In genomic region chr5:10420468-10420867, GRCh38 we compare ENCODE assay signal across 19 cellular contexts. TPM values are rescaled to one million over a fixed set of nuclear protein-coding genes. Genes with fewer than 3 reads are reported as not detected.
A peak's percentile ranks its signal among the peaks of the same experiment; 100 is the strongest.
DNase-seq lines count a peak whose midpoint lies in the region; ATAC-seq and TF ChIP-seq lines count a peak whose summit lies in the region.
"Had no signal": no experiment of that assay in that cellular context is flagged by ENCODE, and none has a peak within 500 bp of the region (broad histone marks: within the 10 kb centered on the region; RNA-seq: fewer than 3 reads in every experiment).

No MANE protein-coding gene starts in this region.

- H3K9me3 Mint-ChIP-seq in activated naive CD4-positive, alpha-beta T cell treated with anti-CD3 and anti-CD28 coated beads, Interleukin-2, amount 10 ng/mL, durations not matched to agents 7 days and 5 days, result no peaks in the 10 kb centered on the region
- H3K9me3 Mint-ChIP-seq in activated naive CD4-positive, alpha-beta T cell treated with anti-CD3 and anti-CD28 coated beads, Interleukin-2, amount 50 U/mL, for 72 hours, result no peaks in the 10 kb centered on the region
- H3K9me3 Mint-ChIP-seq in stimulated activated memory B cell treated with anti-CD40 and anti-IgM and Interleukin-4, amounts not matched to agents 10 μg/mL and 1 μg/mL and 100 μg/mL, for 72 hours, result no peaks in the 10 kb centered on the region

- H3K4me1 Mint-ChIP-seq in activated naive CD4-positive, alpha-beta T cell treated with anti-CD3 and anti-CD28 coated beads, Interleukin-2, amount 10 ng/mL, durations not matched to agents 7 days and 5 days, result peaks cover 33% of the 10 kb centered on the region
- peaks cover 15% of the 10 kb centered on the region for H3K4me1 Mint-ChIP-seq in stimulated activated memory B cell treated with anti-CD40 and anti-IgM and Interleukin-4, amounts not matched to agents 10 μg/mL and 1 μg/mL and 100 μg/mL, for 72 hours

- DNase-seq in activated naive CD4-positive, alpha-beta T cell treated with anti-CD3 and anti-CD28 coated beads, Interleukin-2, amount 10 ng/mL, durations not matched to agents 7 days and 5 days, result no peak
- DNase-seq in activated naive CD4-positive, alpha-beta T cell treated with anti-CD3 and anti-CD28 coated beads, Interleukin-2, amount 50 U/mL, for 72 hours (ENCODE audit: low spot score in 2 of 2), result no peak
- DNase-seq in HCEC 1CT (no peak), NCI-H146 treated with DMSO at 0.1 percent for 48 hours (lab: John Stamatoyannopoulos, UW; ENCODE audit: unreplicated experiment) (no peak)
- DNase-seq: activated CD4-positive, CD25-positive, alpha-beta regulatory T cell treated with anti-CD3 and anti-CD28 coated beads, Interleukin-2, amount 50 U/mL, for 72 hours; activated CD8-positive, alpha-beta memory T cell treated with anti-CD3 and anti-CD28 coated beads, Interleukin-2, amount 10 ng/mL, durations not matched to agents 7 days and 5 days; activated gamma-delta T cell; DMS 273 treated with DMSO at 0.1 percent for 48 hours; heart left ventricle; NCI-H146; NCI-H774; stimulated activated CD4-positive, alpha-beta T cell treated with anti-CD3 and anti-CD28 coated beads, Interleukin-2, amount 100 ng/mL, for 24 hours had no signal

- no peak for ATAC-seq in activated naive CD4-positive, alpha-beta T cell treated with anti-CD3 and anti-CD28 coated beads, Interleukin-2, amount 50 U/mL, for 72 hours
- ATAC-seq in SK-N-SH treated with all-trans-retinoic acid at 6 μM for 48 hours (peak; percentile 46), HG03039 (IDR thresholded peaks at IDR 0.05; ENCODE audit: unreplicated experiment) (no peak)
- no peak for ATAC-seq in stimulated activated memory B cell treated with anti-CD40 and anti-IgM and Interleukin-4, amounts not matched to agents 10 μg/mL and 1 μg/mL and 100 μg/mL, for 72 hours
- ATAC-seq: activated CD8-positive, alpha-beta memory T cell treated with anti-CD3 and anti-CD28 coated beads, Interleukin-2, amount 10 ng/mL, durations not matched to agents 7 days and 5 days; heart left ventricle had no signal

- peaks cover 73% of the 10 kb centered on the region for H3K36me3 Mint-ChIP-seq in activated naive CD4-positive, alpha-beta T cell treated with anti-CD3 and anti-CD28 coated beads, Interleukin-2, amount 10 ng/mL, durations not matched to agents 7 days and 5 days
- peaks cover 22 to 62% of the 10 kb centered on the region in 2 donors for H3K36me3 Mint-ChIP-seq in activated naive CD4-positive, alpha-beta T cell treated with anti-CD3 and anti-CD28 coated beads, Interleukin-2, amount 50 U/mL, for 72 hours
- H3K36me3 Mint-ChIP-seq in stimulated activated memory B cell treated with anti-CD40 and anti-IgM and Interleukin-4, amounts not matched to agents 10 μg/mL and 1 μg/mL and 100 μg/mL, for 72 hours, result peaks cover 57% of the 10 kb centered on the region

- no peak overlapping the region for H3K4me3 Mint-ChIP-seq in activated naive CD4-positive, alpha-beta T cell treated with anti-CD3 and anti-CD28 coated beads, Interleukin-2, amount 10 ng/mL, durations not matched to agents 7 days and 5 days
- no peak overlapping the region for H3K4me3 Mint-ChIP-seq in stimulated activated memory B cell treated with anti-CD40 and anti-IgM and Interleukin-4, amounts not matched to agents 10 μg/mL and 1 μg/mL and 100 μg/mL, for 72 hours
- H3K4me3 Mint-ChIP-seq: activated CD8-positive, alpha-beta memory T cell treated with anti-CD3 and anti-CD28 coated beads, Interleukin-2, amount 10 ng/mL, durations not matched to agents 7 days and 5 days had no signal

- peak overlapping the region; percentile 48 for H3K27ac ChIP-seq in cingulate gyrus (ENCODE audit: low read depth, low read length)
- H3K27ac ChIP-seq: C4-2B, parathyroid adenoma had no signal

- H3K27ac Mint-ChIP-seq in activated naive CD4-positive, alpha-beta T cell treated with anti-CD3 and anti-CD28 coated beads, Interleukin-2, amount 10 ng/mL, durations not matched to agents 7 days and 5 days, result peak overlapping the region; percentile 67
- no peak overlapping the region for H3K27ac Mint-ChIP-seq in activated naive CD4-positive, alpha-beta T cell treated with anti-CD3 and anti-CD28 coated beads, Interleukin-2, amount 50 U/mL, for 72 hours
- peak overlapping the region; percentile 36 for H3K27ac Mint-ChIP-seq in stimulated activated memory B cell treated with anti-CD40 and anti-IgM and Interleukin-4, amounts not matched to agents 10 μg/mL and 1 μg/mL and 100 μg/mL, for 72 hours

- CTCF ChIA-PET in activated naive CD4-positive, alpha-beta T cell treated with anti-CD3 and anti-CD28 coated beads, Interleukin-2, amount 10 ng/mL, durations not matched to agents 7 days and 5 days (lab: Charles Lee), result interaction anchor here (1.3 to 5.0 kb wide), 3 partner anchors 27 to 137 kb away, joined by 3 to 33 read pairs (median 4); no protein-coding TSS in a partner anchor

- no peaks in the 10 kb centered on the region for H3K27me3 Mint-ChIP-seq in activated naive CD4-positive, alpha-beta T cell treated with anti-CD3 and anti-CD28 coated beads, Interleukin-2, amount 10 ng/mL, durations not matched to agents 7 days and 5 days
- H3K27me3 Mint-ChIP-seq in stimulated activated memory B cell treated with anti-CD40 and anti-IgM and Interleukin-4, amounts not matched to agents 10 μg/mL and 1 μg/mL and 100 μg/mL, for 72 hours, result no peaks in the 10 kb centered on the region
- H3K27me3 Mint-ChIP-seq: activated CD8-positive, alpha-beta memory T cell treated with anti-CD3 and anti-CD28 coated beads, Interleukin-2, amount 10 ng/mL, durations not matched to agents 7 days and 5 days had no signal

TF ChIP-seq in SK-N-SH treated with all-trans-retinoic acid at 6 μM for 48 hours, 23 proteins besides CTCF, POLR2A, EP300 and RAD21:
- TF ChIP-seq BACH2 (CRISPR knock-in tag; IDR thresholded peaks at IDR 0.05; ENCODE audit: borderline replicate concordance) (0 out of 2 replicates have a peak, but pooled peaks have one; percentile 11), TCF4 (CRISPR knock-in tag; IDR thresholded peaks at IDR 0.05; ENCODE audit: borderline replicate concordance) (peak; percentile 88), ISL1 (CRISPR knock-in tag; IDR thresholded peaks at IDR 0.05) (peak; percentile 64)
- TF ChIP-seq, protein P1, sequence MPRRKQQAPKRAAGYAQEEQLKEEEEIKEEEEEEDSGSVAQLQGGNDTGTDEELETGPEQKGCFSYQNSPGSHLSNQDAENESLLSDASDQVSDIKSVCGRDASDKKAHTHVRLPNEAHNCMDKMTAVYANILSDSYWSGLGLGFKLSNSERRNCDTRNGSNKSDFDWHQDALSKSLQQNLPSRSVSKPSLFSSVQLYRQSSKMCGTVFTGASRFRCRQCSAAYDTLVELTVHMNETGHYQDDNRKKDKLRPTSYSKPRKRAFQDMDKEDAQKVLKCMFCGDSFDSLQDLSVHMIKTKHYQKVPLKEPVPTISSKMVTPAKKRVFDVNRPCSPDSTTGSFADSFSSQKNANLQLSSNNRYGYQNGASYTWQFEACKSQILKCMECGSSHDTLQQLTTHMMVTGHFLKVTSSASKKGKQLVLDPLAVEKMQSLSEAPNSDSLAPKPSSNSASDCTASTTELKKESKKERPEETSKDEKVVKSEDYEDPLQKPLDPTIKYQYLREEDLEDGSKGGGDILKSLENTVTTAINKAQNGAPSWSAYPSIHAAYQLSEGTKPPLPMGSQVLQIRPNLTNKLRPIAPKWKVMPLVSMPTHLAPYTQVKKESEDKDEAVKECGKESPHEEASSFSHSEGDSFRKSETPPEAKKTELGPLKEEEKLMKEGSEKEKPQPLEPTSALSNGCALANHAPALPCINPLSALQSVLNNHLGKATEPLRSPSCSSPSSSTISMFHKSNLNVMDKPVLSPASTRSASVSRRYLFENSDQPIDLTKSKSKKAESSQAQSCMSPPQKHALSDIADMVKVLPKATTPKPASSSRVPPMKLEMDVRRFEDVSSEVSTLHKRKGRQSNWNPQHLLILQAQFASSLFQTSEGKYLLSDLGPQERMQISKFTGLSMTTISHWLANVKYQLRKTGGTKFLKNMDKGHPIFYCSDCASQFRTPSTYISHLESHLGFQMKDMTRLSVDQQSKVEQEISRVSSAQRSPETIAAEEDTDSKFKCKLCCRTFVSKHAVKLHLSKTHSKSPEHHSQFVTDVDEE (CRISPR knock-in tag; IDR thresholded peaks at IDR 0.05), result peak; percentile 96
- TF ChIP-seq, protein P2, sequence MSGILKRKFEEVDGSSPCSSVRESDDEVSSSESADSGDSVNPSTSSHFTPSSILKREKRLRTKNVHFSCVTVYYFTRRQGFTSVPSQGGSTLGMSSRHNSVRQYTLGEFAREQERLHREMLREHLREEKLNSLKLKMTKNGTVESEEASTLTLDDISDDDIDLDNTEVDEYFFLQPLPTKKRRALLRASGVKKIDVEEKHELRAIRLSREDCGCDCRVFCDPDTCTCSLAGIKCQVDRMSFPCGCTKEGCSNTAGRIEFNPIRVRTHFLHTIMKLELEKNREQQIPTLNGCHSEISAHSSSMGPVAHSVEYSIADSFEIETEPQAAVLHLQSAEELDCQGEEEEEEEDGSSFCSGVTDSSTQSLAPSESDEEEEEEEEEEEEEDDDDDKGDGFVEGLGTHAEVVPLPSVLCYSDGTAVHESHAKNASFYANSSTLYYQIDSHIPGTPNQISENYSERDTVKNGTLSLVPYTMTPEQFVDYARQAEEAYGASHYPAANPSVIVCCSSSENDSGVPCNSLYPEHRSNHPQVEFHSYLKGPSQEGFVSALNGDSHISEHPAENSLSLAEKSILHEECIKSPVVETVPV (CRISPR knock-in tag; IDR thresholded peaks at IDR 0.05), result no peak

RNA-seq across cellular contexts. Expression of gene ROPN1L, which starts 21.2 kb away (rescaled TPM):
- under 1 TPM in 1 of 2 donors, not detected in 1; 0.18 TPM for total RNA-seq in activated naive CD4-positive, alpha-beta T cell treated with anti-CD3 and anti-CD28 coated beads, Interleukin-2, amount 50 U/mL, for 72 hours
- total RNA-seq: ureter had no signal

Comparison
In these comparisons a context has a peak if more than half of its experiments do, and no peak if none do; other contexts are left out.
1. H3K27ac Mint-ChIP-seq: peak in activated naive CD4-positive, alpha-beta T cell treated with anti-CD3 and anti-CD28 coated beads, Interleukin-2, amount 10 ng/mL, durations not matched to agents 7 days and 5 days (single experiment) and stimulated activated memory B cell treated with anti-CD40 and anti-IgM and Interleukin-4, amounts not matched to agents 10 μg/mL and 1 μg/mL and 100 μg/mL, for 72 hours (single experiment); none in activated naive CD4-positive, alpha-beta T cell treated with anti-CD3 and anti-CD28 coated beads, Interleukin-2, amount 50 U/mL, for 72 hours (0 of 2).